Comparison of ENCODE assay signal across 12 cellular contexts in genomic region chr15:65067645-65068416, GRCh38. TPM values are rescaled to one million over a fixed set of nuclear protein-coding genes. Genes with fewer than 3 reads are reported as not detected.
DNase-seq lines count a peak whose midpoint lies in the region; ATAC-seq and TF ChIP-seq lines count a peak whose summit lies in the region.
"Had no signal": no experiment of that assay in that cellular context is flagged by ENCODE, and none has a peak within 500 bp of the region (broad histone marks: within the 10 kb centered on the region; RNA-seq: fewer than 3 reads in every experiment).

A gene with protein sequence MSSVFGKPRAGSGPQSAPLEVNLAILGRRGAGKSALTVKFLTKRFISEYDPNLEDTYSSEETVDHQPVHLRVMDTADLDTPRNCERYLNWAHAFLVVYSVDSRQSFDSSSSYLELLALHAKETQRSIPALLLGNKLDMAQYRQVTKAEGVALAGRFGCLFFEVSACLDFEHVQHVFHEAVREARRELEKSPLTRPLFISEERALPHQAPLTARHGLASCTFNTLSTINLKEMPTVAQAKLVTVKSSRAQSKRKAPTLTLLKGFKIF (minus strand): TSS chr15:65067991. CDS start chr15:65067835, 156 bp downstream.

- intact Hi-C loops in colonic mucosa (cut with DNase I), result no loop called here
- intact Hi-C loops in left lung (cut with DNase I), result no loop called here

- no peaks in the 10 kb centered on the region for H3K36me3 ChIP-seq in HUES64 (ENCODE audit: insufficient read depth, low read length)
- H3K36me3 ChIP-seq in colonic mucosa, result no peaks in the 10 kb centered on the region
- no peaks in the 10 kb centered on the region for H3K36me3 ChIP-seq in left lung
- no peaks in the 10 kb centered on the region for H3K36me3 ChIP-seq in effector memory CD4-positive, alpha-beta T cell (ENCODE audit: control insufficient read depth, insufficient read depth, low read length)

- TF ChIP-seq CTCF in colonic mucosa (IDR thresholded peaks at IDR 0.05), result no peak
- no peak for TF ChIP-seq CTCF in left lung (IDR thresholded peaks at IDR 0.05)

- no peak for DNase-seq in colonic mucosa
- DNase-seq in left lung, result no peak
- no peak for DNase-seq in effector memory CD4-positive, alpha-beta T cell
- DNase-seq in HK-2 (ENCODE audit: unreplicated experiment), result no peak
- DNase-seq in glomerular visceral epithelial cell (ENCODE audit: extremely low spot score), result no peak
- DNase-seq: NCI-H1092 treated with DMSO at 0.1 percent for 48 hours; stimulated activated CD4-positive, alpha-beta T cell treated with anti-CD3 and anti-CD28 coated beads, Interleukin-4, amount 100 ng/mL, for 24 hours had no signal

- H3K4me3 Mint-ChIP-seq in stimulated activated memory B cell treated with anti-CD40 and anti-IgM and Interleukin-4, amounts not matched to agents 10 μg/mL and 1 μg/mL and 100 μg/mL, for 72 hours, result peak within 1 kb of the TSS; percentile 27

- peak within 1 kb of the TSS; percentile 70 for H3K9ac ChIP-seq in HUES64 (ENCODE audit: low read depth, low read length)
- peak within 1 kb of the TSS; percentile 63 to 64 for H3K9ac ChIP-seq in colonic mucosa (ENCODE audit: low read depth in 2 of 2, low read length in 2 of 2)

- H3K27ac Mint-ChIP-seq in stimulated activated memory B cell treated with anti-CD40 and anti-IgM and Interleukin-4, amounts not matched to agents 10 μg/mL and 1 μg/mL and 100 μg/mL, for 72 hours, result no peak within 1 kb of the TSS

- H3K4me1 ChIP-seq in HUES64 (ENCODE audit: insufficient read depth, low read length), result peaks cover 35% of the 10 kb centered on the region
- H3K4me1 ChIP-seq in colonic mucosa, result no peaks in the 10 kb centered on the region
- H3K4me1 ChIP-seq in left lung, result peaks cover 11 to 23% of the 10 kb centered on the region in 2 donors
- no peaks in the 10 kb centered on the region for H3K4me1 ChIP-seq in effector memory CD4-positive, alpha-beta T cell (ENCODE audit: control insufficient read depth, insufficient read depth, low read length, poor library complexity, severe bottlenecking)

- peaks cover 44% of the 10 kb centered on the region for H3K27me3 Mint-ChIP-seq in stimulated activated memory B cell treated with anti-CD40 and anti-IgM and Interleukin-4, amounts not matched to agents 10 μg/mL and 1 μg/mL and 100 μg/mL, for 72 hours

- H3K4me3 ChIP-seq in HUES64 (ENCODE audit: low read length), result peak within 1 kb of the TSS; percentile 69
- peak within 1 kb of the TSS; percentile 42 for H3K4me3 ChIP-seq in colonic mucosa
- peak within 1 kb of the TSS; percentile 28 to 37 for H3K4me3 ChIP-seq in left lung
- H3K4me3 ChIP-seq in effector memory CD4-positive, alpha-beta T cell (ENCODE audit: insufficient read depth, low read depth, low read length, poor library complexity, severe bottlenecking), result no peak within 1 kb of the TSS
- H3K4me3 ChIP-seq: GM12878 had no signal

- ATAC-seq in left lung (peak; percentile 32), GM19324 (IDR thresholded peaks at IDR 0.05; ENCODE audit: low FRiP score, unreplicated experiment) (no peak)
- ATAC-seq in stimulated activated memory B cell treated with anti-CD40 and anti-IgM and Interleukin-4, amounts not matched to agents 10 μg/mL and 1 μg/mL and 100 μg/mL, for 72 hours, result peak; percentile 53
- ATAC-seq: GM12878 had no signal

- H3K9me3 Mint-ChIP-seq in stimulated activated memory B cell treated with anti-CD40 and anti-IgM and Interleukin-4, amounts not matched to agents 10 μg/mL and 1 μg/mL and 100 μg/mL, for 72 hours, result no peaks in the 10 kb centered on the region

- no peaks in the 10 kb centered on the region for H3K36me3 Mint-ChIP-seq in stimulated activated memory B cell treated with anti-CD40 and anti-IgM and Interleukin-4, amounts not matched to agents 10 μg/mL and 1 μg/mL and 100 μg/mL, for 72 hours

- under 1% methylated on average over 62 of the region's 66 CpGs for WGBS in HUES64

- peak within 1 kb of the TSS; percentile 70; the same call in 1 of the 2 replicates for H3K27ac ChIP-seq in HUES64 (ENCODE audit: low read depth, low read length)
- peak within 1 kb of the TSS; percentile 71 for H3K27ac ChIP-seq in colonic mucosa
- peak within 1 kb of the TSS; percentile 68 to 89 for H3K27ac ChIP-seq in left lung
- no peak within 1 kb of the TSS for H3K27ac ChIP-seq in effector memory CD4-positive, alpha-beta T cell (ENCODE audit: insufficient read depth, low read length, poor library complexity, severe bottlenecking)

- H3K27me3 ChIP-seq in HUES64 (ENCODE audit: insufficient read depth, low read length) (no peaks in the 10 kb centered on the region), colonic mucosa (peaks cover 7% of the 10 kb centered on the region), left lung (peaks cover 6 to 44% of the 10 kb centered on the region in 2 donors)
- H3K27me3 ChIP-seq in effector memory CD4-positive, alpha-beta T cell (replicated peaks; ENCODE audit: control insufficient read depth, insufficient read depth, low read length, poor library complexity, severe bottlenecking), result peaks cover 11% of the 10 kb centered on the region

- H3K9me3 ChIP-seq in HUES64 (ENCODE audit: insufficient read depth, low read depth, low read length), result no peaks in the 10 kb centered on the region
- H3K9me3 ChIP-seq in colonic mucosa, result no peaks in the 10 kb centered on the region
- H3K9me3 ChIP-seq in left lung, result no peaks in the 10 kb centered on the region
- H3K9me3 ChIP-seq in effector memory CD4-positive, alpha-beta T cell (ENCODE audit: control insufficient read depth, low read length), result no peaks in the 10 kb centered on the region

- H3K4me1 Mint-ChIP-seq in stimulated activated memory B cell treated with anti-CD40 and anti-IgM and Interleukin-4, amounts not matched to agents 10 μg/mL and 1 μg/mL and 100 μg/mL, for 72 hours, result peaks cover 7% of the 10 kb centered on the region

RNA-seq across cellular contexts. Expression of the gene that starts here (rescaled TPM):
- polyA plus RNA-seq in HUES64 (2013, experiment 1 of 2), result 8.9 TPM
- polyA plus RNA-seq in HUES64 (2013, experiment 2 of 2), result 10.0 TPM
- 1 to 10 TPM; 3.1 to 6.7 TPM for total RNA-seq in colonic mucosa
- total RNA-seq in left lung, result 10 to 100 TPM; 23.8 to 24.3 TPM
- total RNA-seq: epithelial cell of proximal tubule had no signal
- polyA plus RNA-seq: GM12878 had no signal
